In the genomic region with DNA sequence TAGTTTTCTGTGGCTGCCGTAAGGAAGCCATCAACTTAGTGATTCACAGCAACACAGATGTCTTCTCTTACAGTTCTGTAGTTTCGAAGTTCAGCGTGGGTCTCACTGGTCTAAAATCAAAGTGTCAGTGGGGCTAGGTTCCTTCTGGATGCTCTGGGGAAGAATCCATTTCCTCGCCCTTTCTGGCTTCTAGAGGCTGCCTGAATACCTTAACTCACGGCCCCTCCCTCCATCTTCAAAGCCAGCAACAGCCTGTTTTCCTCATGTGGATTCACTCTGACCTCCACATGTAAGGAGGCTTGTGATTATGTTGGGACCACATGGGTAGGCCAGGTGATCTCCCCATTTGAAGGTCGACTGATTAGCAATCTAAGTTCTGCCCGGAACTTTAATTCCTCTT, we compare ENCODE assay signal across 13 cellular contexts. TPM values are rescaled to one million over a fixed set of nuclear protein-coding genes. Genes with fewer than 3 reads are reported as not detected.
DNase-seq lines count a peak whose midpoint lies in the region; ATAC-seq lines count a peak whose summit lies in the region.
"Had no signal": no experiment of that assay in that cellular context is flagged by ENCODE, and none has a peak within 500 bp of the region (broad histone marks: within the 10 kb centered on the region; RNA-seq: fewer than 3 reads in every experiment).

No MANE protein-coding gene starts in this region.

- H3K36me3 Mint-ChIP-seq in activated naive CD4-positive, alpha-beta T cell treated with anti-CD3 and anti-CD28 coated beads, Interleukin-2, amount 50 U/mL, for 24 hours: peaks cover 3% of the 10 kb centered on the region
- peaks cover 21% of the 10 kb centered on the region for H3K36me3 Mint-ChIP-seq in activated naive CD8-positive, alpha-beta T cell treated with anti-CD3 and anti-CD28 coated beads, Interleukin-2, amount 10 ng/mL, durations not matched to agents 7 days and 5 days
- H3K36me3 Mint-ChIP-seq in naive B cell: peaks cover 15 to 27% of the 10 kb centered on the region in 2 donors

- H3K4me3 Mint-ChIP-seq in activated naive CD4-positive, alpha-beta T cell treated with anti-CD3 and anti-CD28 coated beads, Interleukin-2, amount 50 U/mL, for 24 hours: no peak overlapping the region
- H3K4me3 Mint-ChIP-seq in activated naive CD8-positive, alpha-beta T cell treated with anti-CD3 and anti-CD28 coated beads, Interleukin-2, amount 10 ng/mL, durations not matched to agents 7 days and 5 days: no peak overlapping the region
- H3K4me3 Mint-ChIP-seq in naive B cell: peak overlapping the region in 5 of 8 donors; percentile 3 to 61 (median 45)

- no peaks in the 10 kb centered on the region for H3K9me3 Mint-ChIP-seq in activated naive CD4-positive, alpha-beta T cell treated with anti-CD3 and anti-CD28 coated beads, Interleukin-2, amount 50 U/mL, for 24 hours
- no peaks in the 10 kb centered on the region for H3K9me3 Mint-ChIP-seq in activated naive CD8-positive, alpha-beta T cell treated with anti-CD3 and anti-CD28 coated beads, Interleukin-2, amount 10 ng/mL, durations not matched to agents 7 days and 5 days
- no peaks in the 10 kb centered on the region for H3K9me3 Mint-ChIP-seq in naive B cell

- peak overlapping the region; percentile 86 for H3K27ac Mint-ChIP-seq in activated naive CD4-positive, alpha-beta T cell treated with anti-CD3 and anti-CD28 coated beads, Interleukin-2, amount 50 U/mL, for 24 hours
- peak overlapping the region; percentile 56 for H3K27ac Mint-ChIP-seq in activated naive CD8-positive, alpha-beta T cell treated with anti-CD3 and anti-CD28 coated beads, Interleukin-2, amount 10 ng/mL, durations not matched to agents 7 days and 5 days
- H3K27ac Mint-ChIP-seq in naive B cell: peak overlapping the region; percentile 52 to 98 (median 86)

- no peak for DNase-seq in activated naive CD4-positive, alpha-beta T cell treated with Interleukin-2 at 50 U/mL for 16 hours
- no peak for DNase-seq in activated naive CD8-positive, alpha-beta T cell treated with anti-CD3 and anti-CD28 coated beads, Interleukin-2, amount 10 ng/mL, durations not matched to agents 7 days and 5 days
- DNase-seq in naive B cell: no peak
- DNase-seq in globus pallidus (ENCODE audit: low spot score): no peak
- no peak for DNase-seq in putamen (ENCODE audit: low spot score)
- no peak for DNase-seq in GOT3 (lab: John Stamatoyannopoulos, UW)
- DNase-seq: GDM1; mammary epithelial cell; NCI-H526 treated with DMSO at 0.1 percent for 48 hours; stimulated activated CD4-positive, alpha-beta T cell treated with anti-CD3 and anti-CD28 coated beads, Interleukin-2, amount 100 ng/mL, for 48 hours had no signal

- ATAC-seq in activated naive CD8-positive, alpha-beta T cell treated with anti-CD3 and anti-CD28 coated beads, Interleukin-2, amount 10 ng/mL, durations not matched to agents 7 days and 5 days (ENCODE audit: low read depth): no peak
- ATAC-seq in naive B cell (ENCODE audit: low read depth in 2 of 2) (no peak), HG02938 (IDR thresholded peaks at IDR 0.05; ENCODE audit: unreplicated experiment) (no peak)
- ATAC-seq: sciatic nerve had no signal

- no peaks in the 10 kb centered on the region for H3K27me3 Mint-ChIP-seq in activated naive CD4-positive, alpha-beta T cell treated with anti-CD3 and anti-CD28 coated beads, Interleukin-2, amount 50 U/mL, for 24 hours
- no peaks in the 10 kb centered on the region for H3K27me3 Mint-ChIP-seq in activated naive CD8-positive, alpha-beta T cell treated with anti-CD3 and anti-CD28 coated beads, Interleukin-2, amount 10 ng/mL, durations not matched to agents 7 days and 5 days
- H3K27me3 Mint-ChIP-seq in naive B cell: no peaks in the 10 kb centered on the region

- peaks cover 89% of the 10 kb centered on the region for H3K4me1 Mint-ChIP-seq in activated naive CD4-positive, alpha-beta T cell treated with anti-CD3 and anti-CD28 coated beads, Interleukin-2, amount 50 U/mL, for 24 hours
- peaks cover 61% of the 10 kb centered on the region for H3K4me1 Mint-ChIP-seq in activated naive CD8-positive, alpha-beta T cell treated with anti-CD3 and anti-CD28 coated beads, Interleukin-2, amount 10 ng/mL, durations not matched to agents 7 days and 5 days
- H3K4me1 Mint-ChIP-seq in naive B cell: peaks cover 61 to 93% (median 80%) of the 10 kb centered on the region in 3 donors

- POLR2A ChIA-PET in activated naive CD8-positive, alpha-beta T cell treated with anti-CD3 and anti-CD28 coated beads, Interleukin-2, amount 10 ng/mL, durations not matched to agents 7 days and 5 days (lab: Charles Lee): no interaction called here

RNA-seq across cellular contexts. Expression of gene ISG20, which starts 12.5 kb away (rescaled TPM):
- 100 to 1,000 TPM; 209 to 215 TPM for total RNA-seq in activated naive CD8-positive, alpha-beta T cell treated with anti-CD3 and anti-CD28 coated beads, Interleukin-2, amount 10 ng/mL, durations not matched to agents 7 days and 5 days
- 1,000 to 10,000 TPM in 2 of 6 donors, 100 to 1,000 TPM in 4; 638 to 1,304 (median 969) TPM for polyA plus RNA-seq in naive B cell (ENCODE audit: low read depth in 6 of 6)

RNA-seq across cellular contexts. Expression of gene AEN, which starts 30.2 kb away (rescaled TPM):
- 10 to 100 TPM; 38.2 to 42.5 TPM for total RNA-seq in activated naive CD8-positive, alpha-beta T cell treated with anti-CD3 and anti-CD28 coated beads, Interleukin-2, amount 10 ng/mL, durations not matched to agents 7 days and 5 days
- 10 to 100 TPM; 28.2 to 73.0 (median 40.2) TPM for polyA plus RNA-seq in naive B cell (ENCODE audit: low read depth in 6 of 6)

Comparison
In these comparisons a context has a peak if more than half of its experiments do, and no peak if none do; other contexts are left out.
1. H3K4me3 Mint-ChIP-seq: peak in naive B cell (5 of 8); none in activated naive CD4-positive, alpha-beta T cell treated with anti-CD3 and anti-CD28 coated beads, Interleukin-2, amount 50 U/mL, for 24 hours (single experiment) and activated naive CD8-positive, alpha-beta T cell treated with anti-CD3 and anti-CD28 coated beads, Interleukin-2, amount 10 ng/mL, durations not matched to agents 7 days and 5 days (single experiment).
2. Peak in every context shown above with its lines, with median percentiles within 50 percentile points of each other: H3K27ac Mint-ChIP-seq.